In the genomic region with DNA sequence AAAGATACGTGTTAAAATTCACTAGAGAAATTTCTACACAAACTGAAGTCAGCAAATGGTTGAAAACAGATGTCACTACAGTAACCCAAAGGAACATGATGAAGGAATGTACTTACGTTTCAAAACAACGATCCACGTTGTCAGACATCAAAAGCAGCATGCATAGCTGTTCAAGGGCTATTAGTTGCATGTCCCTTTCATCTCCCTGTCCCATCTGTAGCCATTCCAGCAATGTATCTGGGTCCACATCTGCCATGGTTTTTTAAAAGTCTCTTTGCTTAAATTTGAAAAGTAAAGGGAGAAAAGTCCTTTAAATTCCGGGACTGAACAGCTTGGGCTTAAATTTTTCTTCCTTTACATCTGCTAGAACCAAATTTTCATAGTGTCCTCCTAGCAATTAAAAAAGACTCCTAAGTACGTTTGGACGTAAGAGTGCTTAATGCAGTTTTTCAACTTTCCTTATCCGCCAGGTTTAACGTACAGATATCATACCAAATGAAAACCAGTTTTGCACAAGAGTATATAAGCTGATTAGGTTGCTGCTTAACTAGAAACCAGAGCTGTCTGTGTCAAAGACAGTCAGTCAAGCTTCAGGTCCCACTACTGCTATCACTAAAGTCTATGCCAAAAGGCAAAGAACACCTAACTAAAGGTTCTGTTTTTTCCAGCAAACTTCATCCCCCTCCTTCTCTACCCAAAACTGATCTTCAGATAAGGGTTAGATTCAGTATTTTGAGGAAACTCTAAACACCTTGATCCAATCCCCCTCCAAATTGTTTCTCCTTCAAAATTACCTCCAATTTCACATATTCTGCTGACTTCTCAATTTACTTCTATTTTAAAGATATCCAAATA, we compare ENCODE assay signal across 1 cellular context.
TF ChIP-seq lines count a peak whose summit lies in the region.

No MANE protein-coding gene starts in this region.

TF ChIP-seq in liver, 16 proteins besides CTCF, POLR2A, EP300 and RAD21 (continued from another document):
- TF ChIP-seq, protein P1, sequence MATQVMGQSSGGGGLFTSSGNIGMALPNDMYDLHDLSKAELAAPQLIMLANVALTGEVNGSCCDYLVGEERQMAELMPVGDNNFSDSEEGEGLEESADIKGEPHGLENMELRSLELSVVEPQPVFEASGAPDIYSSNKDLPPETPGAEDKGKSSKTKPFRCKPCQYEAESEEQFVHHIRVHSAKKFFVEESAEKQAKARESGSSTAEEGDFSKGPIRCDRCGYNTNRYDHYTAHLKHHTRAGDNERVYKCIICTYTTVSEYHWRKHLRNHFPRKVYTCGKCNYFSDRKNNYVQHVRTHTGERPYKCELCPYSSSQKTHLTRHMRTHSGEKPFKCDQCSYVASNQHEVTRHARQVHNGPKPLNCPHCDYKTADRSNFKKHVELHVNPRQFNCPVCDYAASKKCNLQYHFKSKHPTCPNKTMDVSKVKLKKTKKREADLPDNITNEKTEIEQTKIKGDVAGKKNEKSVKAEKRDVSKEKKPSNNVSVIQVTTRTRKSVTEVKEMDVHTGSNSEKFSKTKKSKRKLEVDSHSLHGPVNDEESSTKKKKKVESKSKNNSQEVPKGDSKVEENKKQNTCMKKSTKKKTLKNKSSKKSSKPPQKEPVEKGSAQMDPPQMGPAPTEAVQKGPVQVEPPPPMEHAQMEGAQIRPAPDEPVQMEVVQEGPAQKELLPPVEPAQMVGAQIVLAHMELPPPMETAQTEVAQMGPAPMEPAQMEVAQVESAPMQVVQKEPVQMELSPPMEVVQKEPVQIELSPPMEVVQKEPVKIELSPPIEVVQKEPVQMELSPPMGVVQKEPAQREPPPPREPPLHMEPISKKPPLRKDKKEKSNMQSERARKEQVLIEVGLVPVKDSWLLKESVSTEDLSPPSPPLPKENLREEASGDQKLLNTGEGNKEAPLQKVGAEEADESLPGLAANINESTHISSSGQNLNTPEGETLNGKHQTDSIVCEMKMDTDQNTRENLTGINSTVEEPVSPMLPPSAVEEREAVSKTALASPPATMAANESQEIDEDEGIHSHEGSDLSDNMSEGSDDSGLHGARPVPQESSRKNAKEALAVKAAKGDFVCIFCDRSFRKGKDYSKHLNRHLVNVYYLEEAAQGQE (IDR thresholded peaks at IDR 0.05) = no peak
- TF ChIP-seq EGR1 (IDR thresholded peaks at IDR 0.05; ENCODE audit: low read depth in 2 of 2) = no peak
- no peak for TF ChIP-seq GABPA (IDR thresholded peaks at IDR 0.05 in 1 of 2, conservative IDR thresholded peaks at IDR 0.05 in 1 of 2)
- TF ChIP-seq, protein P2, sequence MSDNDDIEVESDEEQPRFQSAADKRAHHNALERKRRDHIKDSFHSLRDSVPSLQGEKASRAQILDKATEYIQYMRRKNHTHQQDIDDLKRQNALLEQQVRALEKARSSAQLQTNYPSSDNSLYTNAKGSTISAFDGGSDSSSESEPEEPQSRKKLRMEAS (IDR thresholded peaks at IDR 0.05) = no peak
- TF ChIP-seq JUND (IDR thresholded peaks at IDR 0.05) = no peak
